20 cellular contexts compared by ENCODE assay signal in the genomic region with DNA sequence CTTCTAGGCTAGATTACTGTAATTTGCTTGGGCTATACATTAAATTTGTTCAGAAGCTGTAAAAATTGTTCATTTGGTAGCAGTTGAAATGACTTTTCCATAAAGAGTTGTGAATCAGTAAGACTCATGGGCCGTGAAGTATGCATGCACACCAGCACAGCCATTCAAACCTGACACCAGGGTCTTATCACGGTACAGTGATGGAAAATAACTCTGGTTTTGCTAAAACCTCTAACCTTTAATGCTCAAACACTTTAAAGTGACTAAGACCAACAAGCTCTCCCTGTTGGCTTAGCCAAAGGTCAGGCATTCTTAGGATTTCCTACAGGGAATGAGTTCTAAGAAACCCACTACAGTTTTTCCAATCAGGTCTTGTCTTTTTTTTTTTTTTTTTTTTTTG. TPM values are rescaled to one million over a fixed set of nuclear protein-coding genes. Genes with fewer than 3 reads are reported as not detected.
A peak's percentile ranks its signal among the peaks of the same experiment; 100 is the strongest.
DNase-seq lines count a peak whose midpoint lies in the region; ATAC-seq, FAIRE-seq and TF ChIP-seq lines count a peak whose summit lies in the region.
"Had no signal": no experiment of that assay in that cellular context is flagged by ENCODE, and none has a peak within 500 bp of the region (broad histone marks: within the 10 kb centered on the region; RNA-seq: fewer than 3 reads in every experiment).

No MANE protein-coding gene starts in this region.

- H3K27me3 ChIP-seq in right atrium auricular region (no peaks in the 10 kb centered on the region), right cardiac atrium (ENCODE audit: control insufficient read depth, insufficient read depth) (no peaks in the 10 kb centered on the region)

- no peak for TF ChIP-seq CTCF in right atrium auricular region (IDR thresholded peaks at IDR 0.05)

- peak; percentile 86 for FAIRE-seq in RCC 7860 (lab: Jason Lieb, UNC)

- WGBS in right cardiac atrium = 74% methylated on average over 2 of the region's 2 CpGs

- intact Hi-C loops in right cardiac atrium (cut with DNase I) = no loop called here

- H3K4me3 ChIP-seq in right atrium auricular region (no peak overlapping the region), right cardiac atrium (ENCODE audit: low read length) (no peak overlapping the region)
- H3K4me3 ChIP-seq: PC-9 had no signal

- H3K4me1 ChIP-seq in right atrium auricular region (no peaks in the 10 kb centered on the region), right cardiac atrium (ENCODE audit: control insufficient read depth, insufficient read depth, low read length) (peaks cover 3% of the 10 kb centered on the region)

- DNase-seq in right atrium auricular region (ENCODE audit: low spot score) (peak; percentile 13), right cardiac atrium (no peak), RCC 7860 (ENCODE audit: low spot score) (peak; percentile 55), kidney tubule cell (ENCODE audit: low spot score) (peak; percentile 21)
- DNase-seq in central memory CD4-positive, alpha-beta T cell = no peak
- no peak for DNase-seq in stimulated activated CD4-positive, alpha-beta T cell treated with anti-CD3 and anti-CD28 coated beads, Interleukin-12 subunit alpha, Interleukin-12 subunit beta, amount 100 ng/mL, for 4 hours
- DNase-seq: CD4-positive, CD25-positive, alpha-beta regulatory T cell; EL; MM.1S; NCI-H1092; NCI-H1436; NCI-H187 treated with DMSO at 0.1 percent for 48 hours; NCI-H2107; NCI-H226; NCI-H510A treated with DMSO at 0.1 percent for 48 hours; NCI-H748 treated with DMSO at 0.1 percent for 48 hours; PC-9; SHP77 treated with DMSO at 0.1 percent for 48 hours had no signal

- H3K36me3 ChIP-seq in right atrium auricular region = peaks cover 25% of the 10 kb centered on the region

- no peaks in the 10 kb centered on the region for H3K9me3 ChIP-seq in right atrium auricular region
- no peaks in the 10 kb centered on the region for H3K9me3 ChIP-seq in right cardiac atrium (ENCODE audit: control insufficient read depth, low read length)

- H3K27ac ChIP-seq in right atrium auricular region (no peak overlapping the region), right cardiac atrium (ENCODE audit: low read length) (no peak overlapping the region)
- H3K27ac ChIP-seq: PC-9, RWPE1 had no signal

- no peak for ATAC-seq in right cardiac atrium
- no peak for ATAC-seq in HG03354 (IDR thresholded peaks at IDR 0.05; ENCODE audit: poor library complexity, severe bottlenecking, unreplicated experiment)

RNA-seq across cellular contexts. Expression of gene ARL3, which starts 11.5 kb away (rescaled TPM):
- total RNA-seq in right atrium auricular region (1 to 10 TPM; 5.7 to 6.4 TPM), right cardiac atrium (10 to 100 TPM; 13.0 to 18.3 (median 14.9) TPM)
- polyA plus RNA-seq in right cardiac atrium = 16.3 TPM

RNA-seq across cellular contexts. Expression of gene SFXN2, which starts 11.7 kb away (rescaled TPM):
- total RNA-seq in right atrium auricular region (1 to 10 TPM in 1 of 2 donors, under 1 TPM in 1; 0.59 to 2.7 TPM), right cardiac atrium (1 to 10 TPM; 1.8 to 4.8 (median 2.4) TPM)
- polyA plus RNA-seq in right cardiac atrium = 1.8 TPM

RNA-seq across cellular contexts. Expression of gene WBP1L, which starts 41.0 kb away (rescaled TPM):
- 10 to 100 TPM; 46.1 to 94.4 TPM for total RNA-seq in right atrium auricular region
- 10 to 100 TPM; 35.2 to 50.5 (median 37.8) TPM for total RNA-seq in right cardiac atrium
- 19.1 TPM for polyA plus RNA-seq in right cardiac atrium

RNA-seq across cellular contexts. Expression of gene TRIM8, which starts 58.5 kb away (rescaled TPM):
- total RNA-seq in right atrium auricular region (100 to 1,000 TPM; 106 to 125 TPM), right cardiac atrium (100 to 1,000 TPM; 104 to 120 (median 109) TPM)
- 71.4 TPM for polyA plus RNA-seq in right cardiac atrium

Comparison
In these comparisons a context has a peak if more than half of its experiments do, and no peak if none do; other contexts are left out.
1. DNase-seq: peak in right atrium auricular region (single experiment), RCC 7860 (single experiment) and kidney tubule cell (single experiment); none in right cardiac atrium (0 of 3), central memory CD4-positive, alpha-beta T cell (single experiment) and stimulated activated CD4-positive, alpha-beta T cell treated with anti-CD3 and anti-CD28 coated beads, Interleukin-12 subunit alpha, Interleukin-12 subunit beta, amount 100 ng/mL, for 4 hours (single experiment).